32 cellular contexts compared by ENCODE assay signal in genomic region chr9:33273266-33273971, GRCh38. TPM values are rescaled to one million over a fixed set of nuclear protein-coding genes. Genes with fewer than 3 reads are reported as not detected.
DNase-seq lines count a peak whose midpoint lies in the region; ATAC-seq and TF ChIP-seq lines count a peak whose summit lies in the region.
"Had no signal": no experiment of that assay in that cellular context is flagged by ENCODE, and none has a peak within 500 bp of the region (broad histone marks: within the 10 kb centered on the region; RNA-seq: fewer than 3 reads in every experiment).

No MANE protein-coding gene starts in this region.

- POLR2A ChIA-PET in MCF 10A (lab: Yijun Ruan, JAX), result interaction anchor here (0.7 to 2.1 kb wide), 4 partner anchors 11 to 234 kb away, joined by 3 to 7 read pairs (median 6); partner anchors contain the start of gene NFX1

- dilution Hi-C loops in mammary epithelial cell (cut with HindIII; ENCODE audit: low sequenced_read_pairs), result no loop called here

- WGBS in mammary epithelial cell (ENCODE audit: low coverage, missing lambda C conversion rate), result 86% methylated on average over 3 of the region's 3 CpGs

- DNase-seq in MCF 10A (ENCODE audit: unreplicated experiment), result no peak
- DNase-seq in mammary epithelial cell, result no peak
- DNase-seq in SJCRH30, result peak; percentile 61 to 81
- peak; percentile 38 for DNase-seq in fibroblast of peridontal ligament (ENCODE audit: extremely low read depth)
- no peak for DNase-seq in stimulated activated effector memory CD8-positive, alpha-beta T cell treated with anti-CD3 and anti-CD28 coated beads, Interleukin-12 subunit alpha, Interleukin-12 subunit beta, amount 100 ng/mL, for 72 hours (ENCODE audit: low spot score in 2 of 2)
- no peak for DNase-seq in A172 (ENCODE audit: low spot score)
- DNase-seq in activated effector memory CD4-positive, alpha-beta T cell treated with anti-CD3 and anti-CD28 coated beads, Interleukin-2, amount 50 U/mL, for 16 hours, result no peak
- no peak for DNase-seq in GM23338 (ENCODE audit: low spot score)
- DNase-seq: activated CD4-positive, CD25-positive, alpha-beta regulatory T cell treated with anti-CD3 and anti-CD28 coated beads, Interleukin-2, amount 50 U/mL, for 72 hours; activated naive CD4-positive, alpha-beta T cell treated with anti-CD3 and anti-CD28 coated beads for 36 hours; activated T-cell treated with anti-CD3 and anti-CD28 coated beads for 4 hours; central memory CD4-positive, alpha-beta T cell; COR-L47; esophagus squamous epithelium; gastrocnemius medialis; GF-D8; left cardiac atrium; NCI-H1105 treated with DMSO at 0.1 percent for 48 hours; NCI-H2029 treated with DMSO at 0.1 percent for 48 hours; NCI-H226; NCI-H748 treated with DMSO at 0.1 percent for 48 hours; T-helper 1 cell had no signal

- H3K4me2 ChIP-seq in mammary epithelial cell (ENCODE audit: insufficient read depth, low read depth, low read length) (no peak overlapping the region), GM23338 (no peak overlapping the region)
- H3K4me2 ChIP-seq: BLaER1 had no signal

- H3F3A ChIP-seq in GM23338 (replicated peaks; ENCODE audit: low read depth), result no peaks in the 10 kb centered on the region

- H4K20me1 ChIP-seq in mammary epithelial cell (ENCODE audit: insufficient read depth, low read length) (no peaks in the 10 kb centered on the region), GM23338 (replicated peaks; ENCODE audit: insufficient read depth) (peaks cover 5% of the 10 kb centered on the region)
- H4K20me1 ChIP-seq: BLaER1 had no signal

- no peaks in the 10 kb centered on the region for H3K27me3 ChIP-seq in mammary epithelial cell (ENCODE audit: insufficient read depth, low read length)
- H3K27me3 ChIP-seq in SJCRH30, result no peaks in the 10 kb centered on the region; the same call in 1 of the 2 replicates
- H3K27me3 ChIP-seq in GM23338 (ENCODE audit: insufficient read depth), result no peaks in the 10 kb centered on the region
- H3K27me3 ChIP-seq: ascending aorta, BLaER1, esophagus squamous epithelium, gastrocnemius medialis had no signal

- no peak for ATAC-seq in stimulated activated effector memory CD8-positive, alpha-beta T cell treated with anti-CD3 and anti-CD28 coated beads, Interleukin-12 subunit alpha, Interleukin-12 subunit beta, amount 100 ng/mL, for 72 hours
- no peak for ATAC-seq in GM23338
- ATAC-seq: gastrocnemius medialis, left cardiac atrium had no signal

- TF ChIP-seq CTCF in MCF 10A (IDR thresholded peaks at IDR 0.05; ENCODE audit: unreplicated experiment) (no peak), mammary epithelial cell (conservative IDR thresholded peaks at IDR 0.05 in 1 of 2, IDR thresholded peaks at IDR 0.05 in 1 of 2; ENCODE audit: extremely low read depth in 1 of 2, insufficient read depth in 1 of 2, low read depth in 1 of 2, low read length in 2 of 2) (no peak), GM23338 (conservative IDR thresholded peaks at IDR 0.05; ENCODE audit: low read depth in 2 of 2) (no peak)

- H3K79me2 ChIP-seq in mammary epithelial cell (ENCODE audit: insufficient read depth, low read length) (no peaks in the 10 kb centered on the region), GM23338 (replicated peaks; ENCODE audit: insufficient read depth) (peaks cover 9% of the 10 kb centered on the region)

- H3K27ac Mint-ChIP-seq in MCF 10A (ENCODE audit: low read depth, unreplicated experiment), result peak overlapping the region; percentile 22
- H3K27ac Mint-ChIP-seq in stimulated activated effector memory CD8-positive, alpha-beta T cell treated with anti-CD3 and anti-CD28 coated beads, Interleukin-12 subunit alpha, Interleukin-12 subunit beta, amount 100 ng/mL, for 72 hours, result peak overlapping the region; percentile 27
- no peak overlapping the region for H3K27ac Mint-ChIP-seq in GM23338
- H3K27ac Mint-ChIP-seq: activated naive CD4-positive, alpha-beta T cell treated with anti-CD3 and anti-CD28 coated beads for 36 hours; dendritic cell treated with granulocyte-macrophage colony-stimulating factor and Interleukin-4, amounts not matched to agents 40 ng/mL and 50 ng/mL, for 4 days had no signal

- H3K9me3 ChIP-seq in mammary epithelial cell (replicated peaks; ENCODE audit: insufficient read depth, low read length) (no peaks in the 10 kb centered on the region), SJCRH30 (replicated peaks) (no peaks in the 10 kb centered on the region)
- H3K9me3 ChIP-seq: ascending aorta, BLaER1, esophagus squamous epithelium, gastrocnemius medialis, prostate gland had no signal

- H3K4me3 ChIP-seq in mammary epithelial cell (replicated peaks in 1 of 3; ENCODE audit: insufficient read depth in 1 of 3, low read depth in 2 of 3, low read length in 3 of 3) (no peak overlapping the region), SJCRH30 (no peak overlapping the region), GM23338 (no peak overlapping the region)
- H3K4me3 ChIP-seq: ascending aorta, BLaER1, esophagus squamous epithelium, gastrocnemius medialis, prostate gland had no signal

- intact Hi-C loops in MCF 10A (cut with micrococcal nuclease) (no loop called here), mammary epithelial cell (cut with micrococcal nuclease) (no loop called here)

- H2AFZ ChIP-seq in mammary epithelial cell (ENCODE audit: low read depth, low read length) (no peak overlapping the region), GM23338 (no peak overlapping the region)

- H3K9me2 ChIP-seq in GM23338 (ENCODE audit: insufficient read depth), result no peaks in the 10 kb centered on the region

- H3K36me3 Mint-ChIP-seq in MCF 10A (ENCODE audit: insufficient read depth, unreplicated experiment) (peaks cover 88% of the 10 kb centered on the region), GM23338 (ENCODE audit: low read depth) (peaks cover 45% of the 10 kb centered on the region)
- peaks cover 99% of the 10 kb centered on the region for H3K36me3 Mint-ChIP-seq in stimulated activated effector memory CD8-positive, alpha-beta T cell treated with anti-CD3 and anti-CD28 coated beads, Interleukin-12 subunit alpha, Interleukin-12 subunit beta, amount 100 ng/mL, for 72 hours

- H3K9me3 Mint-ChIP-seq in MCF 10A (ENCODE audit: unreplicated experiment) (no peaks in the 10 kb centered on the region), GM23338 (no peaks in the 10 kb centered on the region)
- no peaks in the 10 kb centered on the region for H3K9me3 Mint-ChIP-seq in stimulated activated effector memory CD8-positive, alpha-beta T cell treated with anti-CD3 and anti-CD28 coated beads, Interleukin-12 subunit alpha, Interleukin-12 subunit beta, amount 100 ng/mL, for 72 hours
- H3K9me3 Mint-ChIP-seq: activated naive CD4-positive, alpha-beta T cell treated with anti-CD3 and anti-CD28 coated beads for 36 hours; dendritic cell treated with granulocyte-macrophage colony-stimulating factor and Interleukin-4, amounts not matched to agents 40 ng/mL and 50 ng/mL, for 4 days; IgD-negative memory B cell had no signal

- in situ Hi-C loops in mammary epithelial cell (cut with MboI; ENCODE audit: low sequenced_read_pairs in 2 of 2), result no loop called here

- H3K27ac ChIP-seq in mammary epithelial cell (ENCODE audit: insufficient read depth, low read depth, low read length) (no peak overlapping the region), SJCRH30 (peak overlapping the region; percentile 69), GM23338 (ENCODE audit: low read depth) (no peak overlapping the region)
- H3K27ac ChIP-seq: ascending aorta, BLaER1, esophagus squamous epithelium, gastrocnemius medialis had no signal

- H3K4me3 Mint-ChIP-seq in MCF 10A (ENCODE audit: unreplicated experiment), result no peak overlapping the region
- H3K4me3 Mint-ChIP-seq in stimulated activated effector memory CD8-positive, alpha-beta T cell treated with anti-CD3 and anti-CD28 coated beads, Interleukin-12 subunit alpha, Interleukin-12 subunit beta, amount 100 ng/mL, for 72 hours, result no peak overlapping the region
- H3K4me3 Mint-ChIP-seq in GM23338, result no peak overlapping the region
- H3K4me3 Mint-ChIP-seq: activated naive CD4-positive, alpha-beta T cell treated with anti-CD3 and anti-CD28 coated beads for 36 hours; dendritic cell treated with granulocyte-macrophage colony-stimulating factor and Interleukin-4, amounts not matched to agents 40 ng/mL and 50 ng/mL, for 4 days; IgD-negative memory B cell had no signal

- H3K27me3 Mint-ChIP-seq in MCF 10A (ENCODE audit: insufficient read depth, unreplicated experiment), result no peaks in the 10 kb centered on the region
- peaks cover 4% of the 10 kb centered on the region for H3K27me3 Mint-ChIP-seq in GM23338 (ENCODE audit: insufficient read depth, low read depth, poor library complexity)
- H3K27me3 Mint-ChIP-seq: dendritic cell treated with granulocyte-macrophage colony-stimulating factor and Interleukin-4, amounts not matched to agents 40 ng/mL and 50 ng/mL, for 4 days; IgD-negative memory B cell had no signal

- CTCF ChIA-PET in MCF 10A (lab: Yijun Ruan, JAX), result interaction anchor here (0.6 to 1.6 kb wide), 7 partner anchors 10 to 200 kb away, joined by 3 to 6 read pairs (median 4); partner anchors contain the start of gene AQP3
- CTCF ChIA-PET in mammary epithelial cell (lab: Charles Lee; ENCODE audit: low non-redundant PET), result interaction anchor here (0.7 kb wide), 1 partner anchor 36 kb away, joined by 5 read pairs; no protein-coding TSS in a partner anchor

- H3K4me1 ChIP-seq in mammary epithelial cell (ENCODE audit: insufficient read depth, low read length) (no peaks in the 10 kb centered on the region), SJCRH30 (peaks cover 26% of the 10 kb centered on the region), GM23338 (ENCODE audit: insufficient read depth) (no peaks in the 10 kb centered on the region)
- H3K4me1 ChIP-seq: ascending aorta, BLaER1, esophagus squamous epithelium, prostate gland had no signal

- peaks cover 32% of the 10 kb centered on the region for H3K36me3 ChIP-seq in mammary epithelial cell (ENCODE audit: insufficient read depth, low read length)
- H3K36me3 ChIP-seq in SJCRH30, result peaks cover 56% of the 10 kb centered on the region
- peaks cover 48% of the 10 kb centered on the region for H3K36me3 ChIP-seq in GM23338 (ENCODE audit: insufficient read depth)

- no peak overlapping the region for H3K9ac ChIP-seq in mammary epithelial cell (ENCODE audit: insufficient read depth, low read length)
- H3K9ac ChIP-seq: BLaER1 had no signal

- BruUV-seq in MCF 10A (replicated peaks; lab: Mats Ljungman, UMichigan), result no TSS peak
- no TSS peak for BruUV-seq in mammary epithelial cell (replicated peaks; lab: Mats Ljungman, UMichigan)

- H3K4me1 Mint-ChIP-seq in MCF 10A (ENCODE audit: insufficient read depth, unreplicated experiment), result peaks cover 5% of the 10 kb centered on the region
- H3K4me1 Mint-ChIP-seq in stimulated activated effector memory CD8-positive, alpha-beta T cell treated with anti-CD3 and anti-CD28 coated beads, Interleukin-12 subunit alpha, Interleukin-12 subunit beta, amount 100 ng/mL, for 72 hours, result peaks cover 7% of the 10 kb centered on the region
- no peaks in the 10 kb centered on the region for H3K4me1 Mint-ChIP-seq in GM23338

RNA-seq across cellular contexts. Expression of gene CHMP5, which starts 8.6 kb away (rescaled TPM):
- 67.6 and 85.1 TPM in 2 replicates for total RNA-seq in MCF 10A (2022)
- total RNA-seq in mammary epithelial cell, result 10 to 100 TPM; 52.7 to 54.0 TPM
- 50.6 TPM for polyA plus RNA-seq in mammary epithelial cell
- polyA minus RNA-seq in mammary epithelial cell, result 30.3 TPM
- total RNA-seq in SJCRH30 (2014; rRNA removed; shearing (Covaris generic)), result 67.6 and 74.5 TPM in 2 replicates
- 137 and 153 TPM in 2 replicates for total RNA-seq in A172 (2014; rRNA removed; shearing (Covaris generic))
- 30.9 and 33.4 TPM in 2 replicates for total RNA-seq in GM23338 (2014; rRNA removed; shearing (Covaris generic))
- 68.5 and 77.8 TPM in 2 replicates for polyA plus RNA-seq in GM23338 (2016; fragmentation: Nextera tagmentation; extraction: Ambion mirVana)

RNA-seq across cellular contexts. Expression of gene BAG1, which starts 8.9 kb away (rescaled TPM):
- 75.7 and 91.8 TPM in 2 replicates for total RNA-seq in MCF 10A (2022)
- total RNA-seq in mammary epithelial cell, result 10 to 100 TPM; 28.5 to 30.9 TPM
- 20.3 TPM for polyA plus RNA-seq in mammary epithelial cell
- polyA minus RNA-seq in mammary epithelial cell, result 5.4 TPM
- total RNA-seq in SJCRH30 (2014; rRNA removed; shearing (Covaris generic)), result 48.2 and 58.4 TPM in 2 replicates
- 29.5 and 30.7 TPM in 2 replicates for total RNA-seq in A172 (2014; rRNA removed; shearing (Covaris generic))
- 44.0 and 55.4 TPM in 2 replicates for total RNA-seq in GM23338 (2014; rRNA removed; shearing (Covaris generic))
- 39.2 and 44.7 TPM in 2 replicates for polyA plus RNA-seq in GM23338 (2016; fragmentation: Nextera tagmentation; extraction: Ambion mirVana)

RNA-seq across cellular contexts. Expression of gene NFX1, which starts 16.9 kb away (rescaled TPM):
- total RNA-seq in MCF 10A (2022), result 66.7 and 78.5 TPM in 2 replicates
- total RNA-seq in mammary epithelial cell, result 10 to 100 TPM; 29.8 to 47.2 TPM
- 23.8 TPM for polyA plus RNA-seq in mammary epithelial cell
- polyA minus RNA-seq in mammary epithelial cell, result 33.1 TPM
- 22.2 and 22.6 TPM in 2 replicates for total RNA-seq in SJCRH30 (2014; rRNA removed; shearing (Covaris generic))
- total RNA-seq in A172 (2014; rRNA removed; shearing (Covaris generic)), result 16.3 and 21.7 TPM in 2 replicates
- 26.1 and 29.7 TPM in 2 replicates for total RNA-seq in GM23338 (2014; rRNA removed; shearing (Covaris generic))
- polyA plus RNA-seq in GM23338 (2016; fragmentation: Nextera tagmentation; extraction: Ambion mirVana), result 11.9 and 13.9 TPM in 2 replicates

RNA-seq across cellular contexts. Expression of gene SPINK4, which starts 33.5 kb away (rescaled TPM):
- total RNA-seq in MCF 10A (2022) (not detected in 2 replicates), mammary epithelial cell (not detected)
- polyA plus RNA-seq in mammary epithelial cell (not detected), GM23338 (2016; fragmentation: Nextera tagmentation; extraction: Ambion mirVana) (not detected in 2 replicates)
- polyA minus RNA-seq in mammary epithelial cell, result not detected
- total RNA-seq in SJCRH30 (2014; rRNA removed; shearing (Covaris generic)), result not detected in 2 replicates
- not detected in 2 replicates for total RNA-seq in A172 (2014; rRNA removed; shearing (Covaris generic))
- total RNA-seq in GM23338 (2014; rRNA removed; shearing (Covaris generic)), result not detected in 2 replicates
- total RNA-seq: activated naive CD4-positive, alpha-beta T cell treated with anti-CD3 and anti-CD28 coated beads for 36 hours; ascending aorta; esophagus squamous epithelium; gastrocnemius medialis; H1; left cardiac atrium; lung microvascular endothelial cell; prostate gland; RPMI7951; SK-MEL-5 had no signal
- polyA plus RNA-seq: AG04450, H1, IgD-negative memory B cell had no signal

Comparison
In these comparisons a context has a peak if more than half of its experiments do, and no peak if none do; other contexts are left out.
1. DNase-seq: peak in SJCRH30 (2 of 2) and fibroblast of peridontal ligament (single experiment); none in MCF 10A (single experiment), mammary epithelial cell (single experiment), stimulated activated effector memory CD8-positive, alpha-beta T cell treated with anti-CD3 and anti-CD28 coated beads, Interleukin-12 subunit alpha, Interleukin-12 subunit beta, amount 100 ng/mL, for 72 hours (0 of 2), A172 (single experiment), activated effector memory CD4-positive, alpha-beta T cell treated with anti-CD3 and anti-CD28 coated beads, Interleukin-2, amount 50 U/mL, for 16 hours (single experiment) and GM23338 (single experiment).